Comparison of ENCODE assay signal across 10 cellular contexts in the genomic region with DNA sequence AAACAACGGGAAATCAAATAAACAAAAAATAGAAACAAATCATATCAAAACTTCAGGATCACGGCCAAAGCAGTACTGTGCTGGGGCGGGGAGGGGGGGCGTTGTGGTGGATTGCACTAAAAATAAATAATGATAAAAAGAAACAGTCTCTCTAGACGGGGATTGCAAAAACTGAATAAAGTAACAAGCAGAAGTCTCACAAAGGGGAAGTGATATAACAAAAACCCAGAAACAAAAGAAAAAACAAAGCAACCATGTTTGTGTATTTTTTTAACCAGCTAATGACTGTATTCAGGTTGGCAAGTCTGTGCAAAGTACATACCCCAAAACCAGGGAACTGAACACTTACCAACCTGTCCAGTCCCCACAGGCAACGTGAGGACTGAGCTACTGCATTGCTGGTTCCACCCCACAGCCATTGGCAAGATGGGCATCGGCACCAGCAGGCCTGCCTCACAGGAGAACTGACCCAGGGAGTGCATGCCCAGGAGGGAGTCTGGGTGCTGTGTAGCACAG. TPM values are rescaled to one million over a fixed set of nuclear protein-coding genes. Genes with fewer than 3 reads are reported as not detected.
DNase-seq lines count a peak whose midpoint lies in the region; ATAC-seq and TF ChIP-seq lines count a peak whose summit lies in the region.
"Had no signal": no experiment of that assay in that cellular context is flagged by ENCODE, and none has a peak within 500 bp of the region (broad histone marks: within the 10 kb centered on the region; RNA-seq: fewer than 3 reads in every experiment).

No MANE protein-coding gene starts in this region.

- H3K4me1 ChIP-seq in Peyer's patch (peaks cover 3 to 42% (median 14%) of the 10 kb centered on the region in 4 donors), foreskin keratinocyte (peaks cover 63% of the 10 kb centered on the region), psoas muscle (peaks cover 62% of the 10 kb centered on the region)

- 22 to 42% (median 24%) methylated on average over 7 of the region's 7 CpGs for WGBS in psoas muscle, 3 donors

- TF ChIP-seq CTCF in Peyer's patch (IDR thresholded peaks at IDR 0.05) = no peak
- TF ChIP-seq CTCF in foreskin keratinocyte (conservative IDR thresholded peaks at IDR 0.05) = no peak
- no peak for TF ChIP-seq CTCF in psoas muscle (IDR thresholded peaks at IDR 0.05)

- H3K36me3 ChIP-seq in Peyer's patch (no peaks in the 10 kb centered on the region), psoas muscle (ENCODE audit: insufficient read depth in 1 of 2, low read depth in 1 of 2) (no peaks in the 10 kb centered on the region)

- H3K27ac ChIP-seq in Peyer's patch = peak overlapping the region; percentile 6 to 67 (median 32)
- peak overlapping the region; percentile 49 for H3K27ac ChIP-seq in foreskin keratinocyte
- H3K27ac ChIP-seq in psoas muscle = peak overlapping the region; percentile 59

- DNase-seq in GF-D8 (lab: John Stamatoyannopoulos, UW) = peak; percentile 27
- DNase-seq in Peyer's patch = peak in 1 of 3 donors; percentile 46
- DNase-seq in foreskin keratinocyte = peak; percentile 51 to 68
- no peak for DNase-seq in psoas muscle
- DNase-seq in mucosa of gallbladder (ENCODE audit: low spot score) = no peak
- DNase-seq in NCI-H2196 (lab: John Stamatoyannopoulos, UW; ENCODE audit: unreplicated experiment) = no peak
- no peak for DNase-seq in stimulated activated naive CD4-positive, alpha-beta T cell treated with Interleukin-2 at 50 U/mL for 16 hours (lab: John Stamatoyannopoulos, UW)
- DNase-seq in retina = no peak
- DNase-seq: effector CD4-positive, alpha-beta T cell; NCI-H69 had no signal

- ATAC-seq in foreskin keratinocyte = peak; percentile 4
- ATAC-seq in psoas muscle = peak in 1 of 4 donors; percentile 32

- intact Hi-C loops in psoas muscle (cut with DNase I) = no loop called here

- H3K9me3 ChIP-seq in Peyer's patch = no peaks in the 10 kb centered on the region
- no peaks in the 10 kb centered on the region for H3K9me3 ChIP-seq in psoas muscle

- H3K27me3 ChIP-seq in Peyer's patch (no peaks in the 10 kb centered on the region), foreskin keratinocyte (no peaks in the 10 kb centered on the region), psoas muscle (ENCODE audit: insufficient read depth in 3 of 3, low read length in 2 of 3) (no peaks in the 10 kb centered on the region)

- no peak overlapping the region for H3K4me3 ChIP-seq in Peyer's patch
- H3K4me3 ChIP-seq in psoas muscle = peak overlapping the region; percentile 22

- no peak for TF ChIP-seq POLR2A in Peyer's patch (IDR thresholded peaks at IDR 0.05)

RNA-seq across cellular contexts. Expression of a gene that starts 24.1 kb away (rescaled TPM):
- 10 to 100 TPM in 2 of 4 donors, 1 to 10 TPM in 2; 4.2 to 41.3 (median 8.8) TPM for total RNA-seq in Peyer's patch
- 60.0 and 66.3 TPM in 2 replicates for total RNA-seq in foreskin keratinocyte
- polyA plus RNA-seq in foreskin keratinocyte = 19.3 and 24.2 TPM in 2 replicates
- total RNA-seq in psoas muscle = 10 to 100 TPM; 21.6 to 32.1 (median 26.0) TPM
- polyA plus RNA-seq in psoas muscle = 10 to 100 TPM; 22.4 to 44.4 (median 43.6) TPM
- total RNA-seq in mucosa of gallbladder = 26.9 TPM

Comparison
In these comparisons a context has a peak if more than half of its experiments do, and no peak if none do; other contexts are left out.
1. DNase-seq: peak in GF-D8 (single experiment) and foreskin keratinocyte (2 of 2); none in psoas muscle (0 of 2), mucosa of gallbladder (single experiment), NCI-H2196 (single experiment), stimulated activated naive CD4-positive, alpha-beta T cell treated with Interleukin-2 at 50 U/mL for 16 hours (single experiment) and retina (single experiment).
2. Peak in every context shown above with its lines, with median percentiles within 50 percentile points of each other: H3K27ac ChIP-seq.